Comparison of ENCODE assay signal across 8 cellular contexts in genomic region chrX:129522184-129523059, GRCh38.
A peak's percentile ranks its signal among the peaks of the same experiment; 100 is the strongest.
DNase-seq lines count a peak whose midpoint lies in the region; ATAC-seq and FAIRE-seq lines count a peak whose summit lies in the region.

No MANE protein-coding gene starts in this region.

- H3K36me3 Mint-ChIP-seq in stimulated activated naive B cell treated with anti-CD40 and anti-IgM and Interleukin-4, amounts not matched to agents 10 μg/mL and 1 μg/mL and 100 μg/mL, for 72 hours = peaks cover 0 to 3% of the 10 kb centered on the region in 2 donors

- DNase-seq in COLO668 (lab: John Stamatoyannopoulos, UW; ENCODE audit: unreplicated experiment) (peak; percentile 55), HPDE6-E6E7 (ENCODE audit: extremely low spot score) (peak; percentile 17), RCC 7860 (ENCODE audit: low spot score) (peak; percentile 6), dedifferentiated amniotic fluid mesenchymal stem cell (ENCODE audit: extremely low spot score) (peak; percentile 51), left kidney (ENCODE audit: low read depth, low spot score) (peak; percentile 88), Kasumi-1 (lab: John Stamatoyannopoulos, UW) (no peak)
- DNase-seq in stimulated activated naive B cell treated with anti-CD40 and anti-IgM and Interleukin-4, amounts not matched to agents 10 μg/mL and 1 μg/mL and 100 μg/mL, for 72 hours = no peak

- peaks cover 0 to 5% of the 10 kb centered on the region in 2 donors for H3K4me1 Mint-ChIP-seq in stimulated activated naive B cell treated with anti-CD40 and anti-IgM and Interleukin-4, amounts not matched to agents 10 μg/mL and 1 μg/mL and 100 μg/mL, for 72 hours

- ATAC-seq in stimulated activated naive B cell treated with anti-CD40 and anti-IgM and Interleukin-4, amounts not matched to agents 10 μg/mL and 1 μg/mL and 100 μg/mL, for 72 hours (replicated peaks) = peak in 1 of 2 donors; percentile 20
- no peak for ATAC-seq in HG02759 (IDR thresholded peaks at IDR 0.05; ENCODE audit: unreplicated experiment)

- H3K4me3 Mint-ChIP-seq in stimulated activated naive B cell treated with anti-CD40 and anti-IgM and Interleukin-4, amounts not matched to agents 10 μg/mL and 1 μg/mL and 100 μg/mL, for 72 hours = peak overlapping the region; percentile 77 to 80

- H3K27me3 Mint-ChIP-seq in stimulated activated naive B cell treated with anti-CD40 and anti-IgM and Interleukin-4, amounts not matched to agents 10 μg/mL and 1 μg/mL and 100 μg/mL, for 72 hours = peaks cover 9 to 18% of the 10 kb centered on the region in 2 donors

- FAIRE-seq in RCC 7860 (lab: Jason Lieb, UNC) = peak; percentile 48

- H3K27ac Mint-ChIP-seq in stimulated activated naive B cell treated with anti-CD40 and anti-IgM and Interleukin-4, amounts not matched to agents 10 μg/mL and 1 μg/mL and 100 μg/mL, for 72 hours = peak overlapping the region; percentile 44

- H3K9me3 Mint-ChIP-seq in stimulated activated naive B cell treated with anti-CD40 and anti-IgM and Interleukin-4, amounts not matched to agents 10 μg/mL and 1 μg/mL and 100 μg/mL, for 72 hours = peaks cover 0 to 3% of the 10 kb centered on the region in 2 donors

Comparison
In these comparisons a context has a peak if more than half of its experiments do, and no peak if none do; other contexts are left out.
1. DNase-seq: peak in COLO668 (single experiment), HPDE6-E6E7 (single experiment), RCC 7860 (single experiment), dedifferentiated amniotic fluid mesenchymal stem cell (single experiment) and left kidney (single experiment); none in stimulated activated naive B cell treated with anti-CD40 and anti-IgM and Interleukin-4, amounts not matched to agents 10 μg/mL and 1 μg/mL and 100 μg/mL, for 72 hours (single experiment) and Kasumi-1 (0 of 2).